39 cellular contexts compared by ENCODE assay signal in genomic region chr20:45299786-45300185, GRCh38. TPM values are rescaled to one million over a fixed set of nuclear protein-coding genes. Genes with fewer than 3 reads are reported as not detected.
"Had no signal": no experiment of that assay in that cellular context is flagged by ENCODE, and none has a peak within 500 bp of the region (broad histone marks: within the 10 kb centered on the region; RNA-seq: fewer than 3 reads in every experiment).

No MANE protein-coding gene starts in this region.

- H3K27me3 ChIP-seq: MG63 had no signal

- H3K4me3 ChIP-seq: MG63 had no signal

- DNase-seq: Karpas-422, Kasumi-1, MG63, MM.1S, MV-4-11, NCI-H1048, NCI-H1092, NCI-H1092 treated with DMSO at 0.1 percent for 48 hours, NCI-H1105, NCI-H1105 treated with DMSO at 0.1 percent for 48 hours, NCI-H1417, NCI-H1417 treated with DMSO at 0.1 percent for 48 hours, NCI-H1436, NCI-H1436 treated with DMSO at 0.1 percent for 48 hours, NCI-H146, NCI-H1694, NCI-H1694 treated with DMSO at 0.1 percent for 48 hours, NCI-H187, NCI-H187 treated with DMSO at 0.1 percent for 48 hours, NCI-H1930, NCI-H2029, NCI-H2029 treated with DMSO at 0.1 percent for 48 hours, NCI-H2081, NCI-H2081 treated with DMSO at 0.1 percent for 48 hours, NCI-H2107, NCI-H2171, NCI-H2171 treated with DMSO at 0.1 percent for 48 hours, NCI-H2227 treated with DMSO at 0.1 percent for 48 hours, NCI-H226, NCI-H345, NCI-H446, NCI-H446 treated with DMSO at 0.1 percent for 48 hours, NCI-H510A, NCI-H510A treated with DMSO at 0.1 percent for 48 hours, NCI-H524 had no signal

- H3K36me3 ChIP-seq: MG63 had no signal

RNA-seq across cellular contexts. Expression of gene RBPJL, which starts 6.9 kb away (rescaled TPM):
- total RNA-seq: LHCN-M2, M059J, MCF 10A, NCI-H460 had no signal

RNA-seq across cellular contexts. Expression of gene MATN4, which starts 8.3 kb away (rescaled TPM):
- total RNA-seq: M059J, MCF 10A, NCI-H460 had no signal

RNA-seq across cellular contexts. Expression of gene SLPI, which starts 45.4 kb away (rescaled TPM):
- total RNA-seq: LHCN-M2 had no signal
